1 cellular context compared by ENCODE assay signal in genomic region chr16:75576384-75576811, GRCh38.
TF ChIP-seq lines count a peak whose summit lies in the region.

No MANE protein-coding gene starts in this region.

TF ChIP-seq in SK-N-SH, 30 proteins besides CTCF, POLR2A, EP300 and RAD21 (continued from another document):
- no peak for TF ChIP-seq USF2 (IDR thresholded peaks at IDR 0.05; ENCODE audit: borderline replicate concordance, low read depth, low read length)
- no peak for TF ChIP-seq RCOR1 (IDR thresholded peaks at IDR 0.05; ENCODE audit: low read length)
- TF ChIP-seq JUND (IDR thresholded peaks at IDR 0.05), result no peak
- TF ChIP-seq TAF1 (IDR thresholded peaks at IDR 0.05; ENCODE audit: borderline replicate concordance, low read depth, low read length), result no peak
- no peak for TF ChIP-seq PBX3 (IDR thresholded peaks at IDR 0.05)
- TF ChIP-seq TCF12 (IDR thresholded peaks at IDR 0.05), result no peak
- TF ChIP-seq MXI1 (IDR thresholded peaks at IDR 0.05; ENCODE audit: low read depth, low read length), result no peak
- TF ChIP-seq NRF1 (IDR thresholded peaks at IDR 0.05; ENCODE audit: low read depth, low read length), result no peak
- TF ChIP-seq GABPA (IDR thresholded peaks at IDR 0.05; ENCODE audit: low read depth), result no peak
